ENCODE assay signal across 29 cellular contexts in the genomic region with DNA sequence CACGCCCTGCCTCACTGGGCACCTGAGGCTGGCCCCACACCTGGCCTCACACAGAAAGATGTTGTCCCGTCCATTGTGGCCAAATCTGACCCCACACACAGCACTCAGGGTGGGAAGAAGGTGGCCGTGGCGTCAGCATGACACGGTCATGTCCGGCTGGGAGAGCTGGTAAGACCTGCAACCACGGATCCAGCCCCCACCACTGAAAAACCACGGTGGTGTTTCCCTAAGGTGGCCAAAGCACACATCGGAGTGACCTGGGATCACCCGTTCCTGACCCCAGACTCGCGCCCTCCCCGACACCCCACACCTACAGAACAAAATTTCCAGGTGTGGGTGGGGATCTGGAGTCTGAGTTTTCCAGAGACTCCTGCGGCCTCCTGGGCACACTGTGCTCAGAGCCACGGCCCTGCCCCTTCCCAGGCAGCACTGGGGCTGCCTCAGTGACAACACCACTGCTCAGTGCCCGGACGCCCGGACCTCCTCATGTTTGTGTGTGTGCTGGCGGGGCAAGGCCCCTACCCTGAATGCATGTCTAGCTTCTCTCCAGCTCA.
"Had no signal": no experiment of that assay in that cellular context is flagged by ENCODE, and none has a peak within 500 bp of the region (broad histone marks: within the 10 kb centered on the region; RNA-seq: fewer than 3 reads in every experiment).

No MANE protein-coding gene starts in this region.

- H3K36me3 ChIP-seq: breast epithelium, colonic mucosa, esophagus squamous epithelium, thoracic aorta, WERI-Rb-1 had no signal

- H3K4me3 ChIP-seq: colonic mucosa, smooth muscle cell, thoracic aorta had no signal

- H3K27me3 Mint-ChIP-seq: activated CD4-positive, alpha-beta memory T cell treated with anti-CD3 and anti-CD28 coated beads for 36 hours; activated CD4-positive, alpha-beta T cell treated with anti-CD3 and anti-CD28 coated beads, Interleukin-2, amount 10 ng/mL, durations not matched to agents 24 days and 14 days; activated T-helper 17 cell treated with anti-CD3 and anti-CD28 coated beads, Interleukin-2, amount 50 U/mL, for 72 hours; central memory CD8-positive, alpha-beta T cell; naive thymus-derived CD4-positive, alpha-beta T cell; T-helper 17 cell had no signal

- DNase-seq: activated CD4-positive, alpha-beta memory T cell treated with anti-CD3 and anti-CD28 coated beads for 36 hours; activated CD4-positive, alpha-beta T cell treated with anti-CD3 and anti-CD28 coated beads, Interleukin-2, amount 10 ng/mL, durations not matched to agents 24 days and 14 days; activated gamma-delta T cell treated with Interleukin-2 at 50 U/mL for 16 hours; activated naive CD4-positive, alpha-beta T cell treated with anti-CD3 and anti-CD28 coated beads, Interleukin-2, amount 50 U/mL, for 16 hours; activated T-cell treated with anti-CD3 and anti-CD28 coated beads, Interleukin-2, amount 50 U/mL, for 4 hours; amniotic stem cell; colonic mucosa; effector CD8-positive, alpha-beta T cell; esophagus squamous epithelium; foreskin melanocyte; mammary epithelial cell; naive thymus-derived CD4-positive, alpha-beta T cell; SK-N-SH; stimulated activated CD4-positive, alpha-beta T cell treated with anti-CD3 and anti-CD28 coated beads, Interleukin-15, amount 100 ng/mL, for 24 hours; stimulated activated naive CD4-positive, alpha-beta T cell; SW 1271; T1000; trophoblast cell; WERI-Rb-1 had no signal

- H3K9me3 Mint-ChIP-seq: activated T-cell treated with anti-CD3 and anti-CD28 coated beads, Interleukin-2, amount 50 U/mL, for 4 hours; activated T-helper 17 cell treated with anti-CD3 and anti-CD28 coated beads, Interleukin-2, amount 50 U/mL, for 72 hours; mesothelial cell of epicardium had no signal

- H3K27ac ChIP-seq: colonic mucosa, epithelial cell of prostate, esophagus squamous epithelium, parathyroid adenoma, thoracic aorta, WERI-Rb-1 had no signal

- ATAC-seq: activated CD4-positive, CD25-positive, alpha-beta regulatory T cell treated with anti-CD3 and anti-CD28 coated beads, Interleukin-2, amount 50 U/mL, for 24 hours; activated T-cell treated with anti-CD3 and anti-CD28 coated beads, Interleukin-2, amount 50 U/mL, for 4 hours; activated T-helper 17 cell treated with anti-CD3 and anti-CD28 coated beads, Interleukin-2, amount 50 U/mL, for 72 hours; naive thymus-derived CD4-positive, alpha-beta T cell; T-helper 17 cell had no signal

- H3K4me1 Mint-ChIP-seq: activated CD4-positive, alpha-beta T cell treated with anti-CD3 and anti-CD28 coated beads, Interleukin-2, amount 10 ng/mL, durations not matched to agents 24 days and 14 days; mesothelial cell of epicardium had no signal

- H3K36me3 Mint-ChIP-seq: activated CD4-positive, alpha-beta memory T cell treated with anti-CD3 and anti-CD28 coated beads for 36 hours; mesothelial cell of epicardium; naive thymus-derived CD4-positive, alpha-beta T cell had no signal

- H3K4me2 ChIP-seq: SK-N-SH, smooth muscle cell had no signal

- H2AFZ ChIP-seq: parathyroid adenoma had no signal

- H3K4me3 Mint-ChIP-seq: activated CD4-positive, alpha-beta memory T cell treated with anti-CD3 and anti-CD28 coated beads for 36 hours; activated CD4-positive, alpha-beta T cell treated with anti-CD3 and anti-CD28 coated beads, Interleukin-2, amount 10 ng/mL, durations not matched to agents 24 days and 14 days; activated T-cell treated with anti-CD3 and anti-CD28 coated beads, Interleukin-2, amount 50 U/mL, for 4 hours; activated T-helper 17 cell treated with anti-CD3 and anti-CD28 coated beads, Interleukin-2, amount 50 U/mL, for 72 hours; central memory CD8-positive, alpha-beta T cell; mesothelial cell of epicardium; naive thymus-derived CD4-positive, alpha-beta T cell; T-helper 17 cell had no signal

- H3K9ac ChIP-seq: parathyroid adenoma, SK-N-SH had no signal

- H3K9me3 ChIP-seq: breast epithelium, colonic mucosa, esophagus squamous epithelium, SK-N-SH, thoracic aorta had no signal

- H3K27ac Mint-ChIP-seq: activated CD4-positive, alpha-beta memory T cell treated with anti-CD3 and anti-CD28 coated beads for 36 hours; activated CD4-positive, alpha-beta T cell treated with anti-CD3 and anti-CD28 coated beads, Interleukin-2, amount 10 ng/mL, durations not matched to agents 24 days and 14 days; activated T-helper 17 cell treated with anti-CD3 and anti-CD28 coated beads, Interleukin-2, amount 50 U/mL, for 72 hours; mesothelial cell of epicardium; naive thymus-derived CD4-positive, alpha-beta T cell; T-helper 17 cell had no signal

- H3K4me1 ChIP-seq: colonic mucosa, parathyroid adenoma had no signal

- H3K27me3 ChIP-seq: breast epithelium, colonic mucosa, esophagus squamous epithelium had no signal
